13 cellular contexts compared by ENCODE assay signal in the genomic region with DNA sequence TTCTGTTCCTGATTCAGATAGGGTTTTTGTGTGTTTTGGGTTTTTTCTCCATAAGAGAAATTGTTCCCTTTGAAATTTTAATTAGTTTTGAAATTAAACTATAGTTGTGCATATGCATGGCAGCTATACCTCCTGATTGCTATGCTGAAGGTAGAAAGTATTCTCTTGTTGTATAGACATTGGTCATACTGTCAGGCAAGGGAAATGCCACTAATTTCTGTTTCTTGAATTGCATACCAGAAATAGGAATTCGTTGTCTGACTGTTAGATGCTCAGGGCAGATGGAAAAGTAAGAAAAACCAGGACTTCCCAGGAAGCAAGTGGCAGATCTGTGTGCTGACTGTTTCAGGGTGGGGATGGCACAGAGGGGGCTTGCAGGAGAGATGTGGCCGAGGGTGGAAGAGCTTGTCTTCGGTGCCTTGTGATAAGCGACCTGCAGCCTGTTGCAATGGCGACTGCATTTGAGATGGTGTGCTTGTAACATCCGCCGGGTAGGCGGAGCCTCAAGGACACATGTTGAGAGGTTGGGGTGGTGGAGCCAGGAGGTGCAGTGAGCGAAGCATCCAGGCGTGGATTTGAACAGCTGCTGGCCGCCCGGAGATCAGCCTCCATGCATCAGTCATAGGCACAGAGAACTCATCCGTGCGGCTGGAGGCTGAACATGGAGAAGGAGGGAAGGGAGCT. TPM values are rescaled to one million over a fixed set of nuclear protein-coding genes. Genes with fewer than 3 reads are reported as not detected.
DNase-seq lines count a peak whose midpoint lies in the region; ATAC-seq, FAIRE-seq and TF ChIP-seq lines count a peak whose summit lies in the region.
"Had no signal": no experiment of that assay in that cellular context is flagged by ENCODE, and none has a peak within 500 bp of the region (broad histone marks: within the 10 kb centered on the region; RNA-seq: fewer than 3 reads in every experiment).

No MANE protein-coding gene starts in this region.

- H3K27ac ChIP-seq in HL-60 (replicated peaks): peak overlapping the region; percentile 68

- no peak for FAIRE-seq in GM19239 (lab: Jason Lieb, UNC)
- FAIRE-seq: endothelial cell of umbilical vein had no signal

- H3K4me3 Mint-ChIP-seq in nephron progenitor cell: peak overlapping the region; percentile 56
- H3K4me3 Mint-ChIP-seq: activated CD8-positive, alpha-beta memory T cell treated with anti-CD3 and anti-CD28 coated beads, Interleukin-2, amount 10 ng/mL, durations not matched to agents 7 days and 5 days had no signal

- H3K27me3 Mint-ChIP-seq in nephron progenitor cell (ENCODE audit: low read depth, poor library complexity): no peaks in the 10 kb centered on the region
- H3K27me3 Mint-ChIP-seq: activated CD8-positive, alpha-beta memory T cell treated with anti-CD3 and anti-CD28 coated beads, Interleukin-2, amount 10 ng/mL, durations not matched to agents 7 days and 5 days had no signal

- no peak for TF ChIP-seq CTCF in HL-60 (IDR thresholded peaks at IDR 0.05; ENCODE audit: insufficient read depth, low read length)
- TF ChIP-seq CTCF in nephron progenitor cell (IDR thresholded peaks at IDR 0.05): no peak

- DNase-seq in HL-60 (ENCODE audit: low read depth in 1 of 2, low spot score in 1 of 2) (peak in 1 of 2 experiments; percentile 79), NCI-H2029 treated with DMSO at 0.1 percent for 48 hours (lab: John Stamatoyannopoulos, UW) (peak; percentile 93), amniotic epithelial cell (ENCODE audit: low read depth) (peak; percentile 24), nephron progenitor cell (peak; percentile 67), NCI-H1417 treated with DMSO at 0.1 percent for 48 hours (lab: John Stamatoyannopoulos, UW) (no peak), H4 (ENCODE audit: low spot score) (no peak), GM19239 (ENCODE audit: insufficient read length, low spot score) (no peak)
- DNase-seq: activated CD8-positive, alpha-beta memory T cell treated with anti-CD3 and anti-CD28 coated beads, Interleukin-2, amount 10 ng/mL, durations not matched to agents 7 days and 5 days; Caco-2 had no signal

- H3K9me3 Mint-ChIP-seq in nephron progenitor cell: no peaks in the 10 kb centered on the region

- no peak overlapping the region for H3K4me3 ChIP-seq in HL-60 (replicated peaks; ENCODE audit: insufficient read depth, low read length)
- H3K4me3 ChIP-seq: mucosa of descending colon, smooth muscle cell had no signal

- peaks cover 81% of the 10 kb centered on the region for H3K4me1 Mint-ChIP-seq in nephron progenitor cell

- H3K27ac Mint-ChIP-seq in nephron progenitor cell: peak overlapping the region; percentile 69
- H3K27ac Mint-ChIP-seq: activated CD8-positive, alpha-beta memory T cell treated with anti-CD3 and anti-CD28 coated beads, Interleukin-2, amount 10 ng/mL, durations not matched to agents 7 days and 5 days had no signal

- ATAC-seq in GM21576 (IDR thresholded peaks at IDR 0.05; ENCODE audit: unreplicated experiment): no peak
- ATAC-seq: activated CD8-positive, alpha-beta memory T cell treated with anti-CD3 and anti-CD28 coated beads, Interleukin-2, amount 10 ng/mL, durations not matched to agents 7 days and 5 days; mucosa of descending colon had no signal

- H3K36me3 Mint-ChIP-seq in nephron progenitor cell (ENCODE audit: low read depth): peaks cover 5% of the 10 kb centered on the region

- no peaks in the 10 kb centered on the region for H3K27me3 ChIP-seq in HL-60 (ENCODE audit: insufficient read depth, poor library complexity, severe bottlenecking)

RNA-seq across cellular contexts. Expression of gene RREB1, which starts 42.8 kb away (rescaled TPM):
- total RNA-seq in H4 (2014; rRNA removed; shearing (Covaris generic)): 5.3 and 13.0 TPM in 2 replicates

Comparison
In these comparisons a context has a peak if more than half of its experiments do, and no peak if none do; other contexts are left out.
1. DNase-seq: peak in NCI-H2029 treated with DMSO at 0.1 percent for 48 hours (single experiment), amniotic epithelial cell (single experiment) and nephron progenitor cell (single experiment); none in NCI-H1417 treated with DMSO at 0.1 percent for 48 hours (single experiment), H4 (single experiment) and GM19239 (single experiment).